ENCODE assay signal across 16 cellular contexts in genomic region chr20:63522981-63523611, GRCh38. TPM values are rescaled to one million over a fixed set of nuclear protein-coding genes. Genes with fewer than 3 reads are reported as not detected.
DNase-seq lines count a peak whose midpoint lies in the region; ATAC-seq and TF ChIP-seq lines count a peak whose summit lies in the region.
"Had no signal": no experiment of that assay in that cellular context is flagged by ENCODE, and none has a peak within 500 bp of the region (broad histone marks: within the 10 kb centered on the region; RNA-seq: fewer than 3 reads in every experiment).

No MANE protein-coding gene starts in this region.

- H3K4me1 ChIP-seq in osteoblast (ENCODE audit: insufficient read depth, low read length): peaks cover 15% of the 10 kb centered on the region

- H3K27ac ChIP-seq in osteoblast (ENCODE audit: low read depth, low read length): no peak overlapping the region
- H3K27ac ChIP-seq: gastrocnemius medialis, neutrophil, upper lobe of left lung had no signal

- no peak overlapping the region for H3K4me2 ChIP-seq in osteoblast (ENCODE audit: insufficient read depth, low read length)

- H3K27ac Mint-ChIP-seq in IgD-negative memory B cell: peak overlapping the region; percentile 23 to 55 (median 47)
- H3K27ac Mint-ChIP-seq in glutamatergic neuron (ENCODE audit: unreplicated experiment): no peak overlapping the region

- H3K9me3 ChIP-seq in osteoblast (ENCODE audit: low read depth, low read length): no peaks in the 10 kb centered on the region
- H3K9me3 ChIP-seq: gastrocnemius medialis, neutrophil, upper lobe of left lung had no signal

- TF ChIP-seq CTCF in glutamatergic neuron (IDR thresholded peaks at IDR 0.05; ENCODE audit: partially characterized antibody, unreplicated experiment) (no peak), osteoblast (IDR thresholded peaks at IDR 0.05; ENCODE audit: extremely low read depth, low read depth, low read length) (no peak)

- peaks cover 19% of the 10 kb centered on the region for H3K36me3 ChIP-seq in osteoblast (ENCODE audit: insufficient read depth, low read length)
- H3K36me3 ChIP-seq: gastrocnemius medialis, neutrophil had no signal

- H3K79me2 ChIP-seq in osteoblast (ENCODE audit: insufficient read depth, low read length): peaks cover 14% of the 10 kb centered on the region

- H3K36me3 Mint-ChIP-seq in IgD-negative memory B cell (peaks cover 2% of the 10 kb centered on the region), glutamatergic neuron (ENCODE audit: unreplicated experiment) (peaks cover 3% of the 10 kb centered on the region)

- DNase-seq in activated CD8-positive, alpha-beta memory T cell treated with anti-CD3 and anti-CD28 coated beads, Interleukin-2, amount 50 U/mL, for 4 hours: peak; percentile 14
- DNase-seq in activated CD8-positive, alpha-beta memory T cell treated with anti-CD3 and anti-CD28 coated beads for 24 hours: no peak
- DNase-seq in glutamatergic neuron (peak; percentile 18), osteoblast (ENCODE audit: insufficient read length, low spot score, missing footprints) (peak; percentile 81), NK-92 (lab: John Stamatoyannopoulos, UW; ENCODE audit: unreplicated experiment) (no peak), amygdala (lab: John Stamatoyannopoulos, UW) (no peak)
- DNase-seq: activated CD8-positive, alpha-beta memory T cell treated with anti-CD3 and anti-CD28 coated beads, Interleukin-2, amount 50 U/mL, for 48 hours; effector CD4-positive, alpha-beta T cell; gastrocnemius medialis; NCI-H2029; NCI-H774 had no signal

- H4K20me1 ChIP-seq in osteoblast (ENCODE audit: insufficient read depth, low read length): peaks cover 36% of the 10 kb centered on the region

- H3K4me3 ChIP-seq in osteoblast (ENCODE audit: insufficient read depth, low read length): no peak overlapping the region
- H3K4me3 ChIP-seq: gastrocnemius medialis had no signal

- H3K4me3 Mint-ChIP-seq in IgD-negative memory B cell (peak overlapping the region in 2 of 4 donors; percentile 82 to 90), glutamatergic neuron (ENCODE audit: unreplicated experiment) (no peak overlapping the region)

- no peak for ATAC-seq in HG02885 (IDR thresholded peaks at IDR 0.05; ENCODE audit: poor library complexity, unreplicated experiment)
- ATAC-seq: gastrocnemius medialis had no signal

- H3K9me3 Mint-ChIP-seq in IgD-negative memory B cell (peaks cover 0 to 6% (median 0%) of the 10 kb centered on the region in 3 donors), glutamatergic neuron (ENCODE audit: unreplicated experiment) (peaks cover 14% of the 10 kb centered on the region)

- H2AFZ ChIP-seq in osteoblast (ENCODE audit: low read length): no peak overlapping the region

- H3K4me1 Mint-ChIP-seq in IgD-negative memory B cell (peaks cover 5 to 22% (median 14%) of the 10 kb centered on the region in 3 donors), glutamatergic neuron (ENCODE audit: low read depth, unreplicated experiment) (peaks cover 2% of the 10 kb centered on the region)

- H3K27me3 ChIP-seq in osteoblast (ENCODE audit: insufficient read depth, low read length): peaks cover 4% of the 10 kb centered on the region
- H3K27me3 ChIP-seq: gastrocnemius medialis, upper lobe of left lung had no signal

- H3K27me3 Mint-ChIP-seq in IgD-negative memory B cell (peaks cover 3% of the 10 kb centered on the region), glutamatergic neuron (ENCODE audit: unreplicated experiment) (peaks cover 14% of the 10 kb centered on the region)

RNA-seq across cellular contexts. Expression of gene PPDPF, which starts 2.5 kb away (rescaled TPM):
- 198 TPM for polyA plus RNA-seq in IgD-negative memory B cell
- total RNA-seq in glutamatergic neuron (ENCODE audit: unreplicated experiment) (293 TPM), osteoblast (52.2 and 85.4 TPM in 2 replicates)

RNA-seq across cellular contexts. Expression of gene PTK6, which starts 14.1 kb away (rescaled TPM):
- 1.3 TPM for polyA plus RNA-seq in IgD-negative memory B cell
- 0.17 TPM for total RNA-seq in glutamatergic neuron (ENCODE audit: unreplicated experiment)
- total RNA-seq in osteoblast: under 0.01 TPM in 1 of 2 replicates, not detected in the other

RNA-seq across cellular contexts. Expression of gene EEF1A2, which starts 24.2 kb away (rescaled TPM):
- polyA plus RNA-seq in IgD-negative memory B cell: not detected
- total RNA-seq in glutamatergic neuron (ENCODE audit: unreplicated experiment) (55.3 TPM), osteoblast (not detected in 2 replicates)

RNA-seq across cellular contexts. Expression of gene SRMS, which starts 24.5 kb away (rescaled TPM):
- polyA plus RNA-seq in IgD-negative memory B cell: 0.43 TPM
- not detected for total RNA-seq in glutamatergic neuron (ENCODE audit: unreplicated experiment)
- total RNA-seq in osteoblast: not detected in 2 replicates
- total RNA-seq: gastrocnemius medialis, LHCN-M2, upper lobe of left lung had no signal

RNA-seq across cellular contexts. Expression of gene FNDC11, which starts 30.9 kb away (rescaled TPM):
- polyA plus RNA-seq in IgD-negative memory B cell: 2.5 TPM
- total RNA-seq in glutamatergic neuron (ENCODE audit: unreplicated experiment) (9.3 TPM), osteoblast (under 0.01 TPM in 1 of 2 replicates, not detected in the other)

Comparison
In these comparisons a context has a peak if more than half of its experiments do, and no peak if none do; other contexts are left out.
1. DNase-seq: peak in activated CD8-positive, alpha-beta memory T cell treated with anti-CD3 and anti-CD28 coated beads, Interleukin-2, amount 50 U/mL, for 4 hours (single experiment), glutamatergic neuron (single experiment) and osteoblast (single experiment); none in activated CD8-positive, alpha-beta memory T cell treated with anti-CD3 and anti-CD28 coated beads for 24 hours (single experiment), NK-92 (single experiment) and amygdala (0 of 56).
2. RNA of gene EEF1A2, which starts 24.2 kb away (total RNA-seq): 55.3 TPM in glutamatergic neuron (single experiment); not detected in osteoblast; every median in the first group is over 10 times any median in the second.